In genomic region chr19:55245236-55245904, GRCh38 we compare ENCODE assay signal across 34 cellular contexts. TPM values are rescaled to one million over a fixed set of nuclear protein-coding genes. Genes with fewer than 3 reads are reported as not detected.
"Had no signal": no experiment of that assay in that cellular context is flagged by ENCODE, and none has a peak within 500 bp of the region (broad histone marks: within the 10 kb centered on the region; RNA-seq: fewer than 3 reads in every experiment).

No MANE protein-coding gene starts in this region.

- H3K27ac Mint-ChIP-seq: activated CD8-positive, alpha-beta memory T cell treated with anti-CD3 and anti-CD28 coated beads, Interleukin-2, amount 10 ng/mL, durations not matched to agents 7 days and 5 days; activated naive CD4-positive, alpha-beta T cell treated with anti-CD3 and anti-CD28 coated beads, Interleukin-2, amount 10 ng/mL, durations not matched to agents 7 days and 5 days; activated naive CD8-positive, alpha-beta T cell; activated naive CD8-positive, alpha-beta T cell treated with anti-CD3 and anti-CD28 coated beads, Interleukin-2, amount 50 U/mL, for 24 hours had no signal

- H3K9me3 Mint-ChIP-seq: activated CD4-positive, alpha-beta memory T cell treated with anti-CD3 and anti-CD28 coated beads, Interleukin-2, amount 10 ng/mL, durations not matched to agents 7 days and 5 days; activated naive CD4-positive, alpha-beta T cell treated with anti-CD3 and anti-CD28 coated beads, Interleukin-2, amount 10 ng/mL, durations not matched to agents 7 days and 5 days; activated naive CD8-positive, alpha-beta T cell treated with anti-CD3 and anti-CD28 coated beads, Interleukin-2, amount 50 U/mL, for 24 hours; brain had no signal

- H3K9ac ChIP-seq: KMS-11 had no signal

- FAIRE-seq: RCC 7860 had no signal

- H3K27me3 Mint-ChIP-seq: activated CD4-positive, alpha-beta memory T cell treated with anti-CD3 and anti-CD28 coated beads, Interleukin-2, amount 10 ng/mL, durations not matched to agents 7 days and 5 days; activated CD8-positive, alpha-beta memory T cell treated with anti-CD3 and anti-CD28 coated beads, Interleukin-2, amount 10 ng/mL, durations not matched to agents 7 days and 5 days; activated naive CD4-positive, alpha-beta T cell treated with anti-CD3 and anti-CD28 coated beads, Interleukin-2, amount 10 ng/mL, durations not matched to agents 7 days and 5 days; activated naive CD8-positive, alpha-beta T cell; activated naive CD8-positive, alpha-beta T cell treated with anti-CD3 and anti-CD28 coated beads, Interleukin-2, amount 50 U/mL, for 24 hours; brain had no signal

- H3K4me1 ChIP-seq: SJCRH30 had no signal

- H3K9me3 ChIP-seq: SJCRH30 had no signal

- DNase-seq: activated CD4-positive, alpha-beta memory T cell treated with anti-CD3 and anti-CD28 coated beads, Interleukin-2, amount 10 ng/mL, durations not matched to agents 7 days and 5 days; activated CD4-positive, alpha-beta T cell treated with anti-CD3 and anti-CD28 coated beads for 1 hour; activated CD4-positive, alpha-beta T cell treated with anti-CD3 and anti-CD28 coated beads for 48 hours; activated CD4-positive, CD25-positive, alpha-beta regulatory T cell; activated CD8-positive, alpha-beta memory T cell treated with anti-CD3 and anti-CD28 coated beads for 24 hours; activated CD8-positive, alpha-beta memory T cell treated with anti-CD3 and anti-CD28 coated beads, Interleukin-2, amount 10 ng/mL, durations not matched to agents 7 days and 5 days; activated CD8-positive, alpha-beta memory T cell treated with anti-CD3 and anti-CD28 coated beads, Interleukin-2, amount 50 U/mL, for 48 hours; activated effector memory CD4-positive, alpha-beta T cell treated with Interleukin-2 at 50 U/mL for 16 hours; activated naive CD4-positive, alpha-beta T cell treated with anti-CD3 and anti-CD28 coated beads, Interleukin-2, amount 10 ng/mL, durations not matched to agents 7 days and 5 days; activated naive CD8-positive, alpha-beta T cell treated with anti-CD3 and anti-CD28 coated beads, Interleukin-2, amount 50 U/mL, for 24 hours; activated T-cell treated with anti-CD3 and anti-CD28 coated beads, Interleukin-2, amount 50 U/mL, for 48 hours; anterior cingulate cortex; caudate nucleus; MM.1S; MV-4-11; NCI-H1092; NCI-H1436 treated with DMSO at 0.1 percent for 48 hours; NCI-H1694 treated with DMSO at 0.1 percent for 48 hours; NCI-H2029; NCI-H345; NCI-H526; NCI-H748 treated with DMSO at 0.1 percent for 48 hours; PC-9; SHP77; SJCRH30; T1000; WERI-Rb-1 had no signal

- H3K4me3 Mint-ChIP-seq: activated CD4-positive, alpha-beta memory T cell treated with anti-CD3 and anti-CD28 coated beads, Interleukin-2, amount 10 ng/mL, durations not matched to agents 7 days and 5 days; activated CD8-positive, alpha-beta memory T cell treated with anti-CD3 and anti-CD28 coated beads, Interleukin-2, amount 10 ng/mL, durations not matched to agents 7 days and 5 days; activated naive CD4-positive, alpha-beta T cell treated with anti-CD3 and anti-CD28 coated beads, Interleukin-2, amount 10 ng/mL, durations not matched to agents 7 days and 5 days; activated naive CD8-positive, alpha-beta T cell; activated naive CD8-positive, alpha-beta T cell treated with anti-CD3 and anti-CD28 coated beads, Interleukin-2, amount 50 U/mL, for 24 hours; brain had no signal

- ATAC-seq: activated CD8-positive, alpha-beta memory T cell treated with anti-CD3 and anti-CD28 coated beads, Interleukin-2, amount 10 ng/mL, durations not matched to agents 7 days and 5 days; activated naive CD8-positive, alpha-beta T cell treated with anti-CD3 and anti-CD28 coated beads, Interleukin-2, amount 50 U/mL, for 24 hours had no signal

- H3K27ac ChIP-seq: KMS-11, PC-9, SJCRH30, SK-N-MC, WERI-Rb-1 had no signal

- H2AFZ ChIP-seq: PC-9 had no signal

- H3K27me3 ChIP-seq: SJCRH30 had no signal

- H3K4me3 ChIP-seq: PC-9, SJCRH30, SK-N-MC had no signal

- H3K4me2 ChIP-seq: KMS-11, PC-9 had no signal

RNA-seq across cellular contexts. Expression of gene PTPRH, which starts 36.1 kb away (rescaled TPM):
- total RNA-seq: activated CD4-positive, alpha-beta memory T cell treated with anti-CD3 and anti-CD28 coated beads, Interleukin-2, amount 10 ng/mL, durations not matched to agents 7 days and 5 days; activated CD8-positive, alpha-beta memory T cell treated with anti-CD3 and anti-CD28 coated beads, Interleukin-2, amount 10 ng/mL, durations not matched to agents 7 days and 5 days; OCI-LY7; T-helper 2 cell treated with Interferon-gamma antibody and Interleukin-4, amounts not matched to agents 100 ng/mL and 5 ng/mL, for 36 hours had no signal
